In the genomic region with DNA sequence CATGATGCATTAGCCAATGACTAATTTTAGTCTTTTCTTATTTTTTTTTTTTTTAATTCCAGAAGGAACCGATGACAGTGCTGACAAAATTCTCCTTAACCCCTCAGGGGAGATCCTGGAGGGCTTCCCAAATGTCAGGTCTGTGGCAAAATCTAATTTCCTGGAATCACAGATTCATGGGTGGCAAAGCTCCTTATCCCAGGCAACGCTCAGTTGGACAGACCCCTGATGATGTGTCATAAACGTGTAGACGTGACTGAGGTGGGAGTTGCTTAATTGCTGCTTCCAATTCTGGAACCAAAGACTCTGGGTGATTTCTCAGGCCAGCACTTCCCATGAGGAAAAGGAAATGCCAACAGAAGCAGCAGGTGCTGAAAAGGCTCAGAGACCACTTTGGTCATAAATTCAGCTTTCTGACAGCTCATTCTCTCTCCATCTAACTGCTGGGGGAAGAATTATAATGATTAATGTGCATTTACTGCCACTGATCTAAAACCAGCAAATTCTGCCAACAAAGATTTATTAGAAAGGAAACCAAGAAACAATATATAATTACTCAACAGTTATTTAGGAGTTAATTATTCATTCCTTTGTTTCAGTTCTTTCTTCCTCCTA, we compare ENCODE assay signal across 2 cellular contexts.
TF ChIP-seq lines count a peak whose summit lies in the region.

No MANE protein-coding gene starts in this region.

TF ChIP-seq in SK-N-SH, 30 proteins besides CTCF, POLR2A, EP300 and RAD21:
- TF ChIP-seq PBX3 (IDR thresholded peaks at IDR 0.05) (peak; percentile 27), FOSL2 (IDR thresholded peaks at IDR 0.05; ENCODE audit: borderline replicate concordance, low read depth) (no peak)
TF ChIP-seq in SK-N-SH: peak in this region for 1.

TF ChIP-seq in GM23338, 12 proteins besides CTCF, POLR2A, EP300 and RAD21:
- no peak for TF ChIP-seq POLR2AphosphoS5 (IDR thresholded peaks at IDR 0.05; ENCODE audit: low read depth)
- TF ChIP-seq, protein P1, sequence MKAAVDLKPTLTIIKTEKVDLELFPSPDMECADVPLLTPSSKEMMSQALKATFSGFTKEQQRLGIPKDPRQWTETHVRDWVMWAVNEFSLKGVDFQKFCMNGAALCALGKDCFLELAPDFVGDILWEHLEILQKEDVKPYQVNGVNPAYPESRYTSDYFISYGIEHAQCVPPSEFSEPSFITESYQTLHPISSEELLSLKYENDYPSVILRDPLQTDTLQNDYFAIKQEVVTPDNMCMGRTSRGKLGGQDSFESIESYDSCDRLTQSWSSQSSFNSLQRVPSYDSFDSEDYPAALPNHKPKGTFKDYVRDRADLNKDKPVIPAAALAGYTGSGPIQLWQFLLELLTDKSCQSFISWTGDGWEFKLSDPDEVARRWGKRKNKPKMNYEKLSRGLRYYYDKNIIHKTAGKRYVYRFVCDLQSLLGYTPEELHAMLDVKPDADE (IDR thresholded peaks at IDR 0.05) = no peak
- no peak for TF ChIP-seq ZNF331 (CRISPR knock-in tag; IDR thresholded peaks at IDR 0.05; ENCODE audit: low read depth)
- no peak for TF ChIP-seq ZNF114 (CRISPR knock-in tag; IDR thresholded peaks at IDR 0.05)
- no peak for TF ChIP-seq STAT1 (IDR thresholded peaks at IDR 0.05; ENCODE audit: unreplicated experiment)
- no peak for TF ChIP-seq ZNF462 (CRISPR knock-in tag; IDR thresholded peaks at IDR 0.05)
- TF ChIP-seq, protein P2, sequence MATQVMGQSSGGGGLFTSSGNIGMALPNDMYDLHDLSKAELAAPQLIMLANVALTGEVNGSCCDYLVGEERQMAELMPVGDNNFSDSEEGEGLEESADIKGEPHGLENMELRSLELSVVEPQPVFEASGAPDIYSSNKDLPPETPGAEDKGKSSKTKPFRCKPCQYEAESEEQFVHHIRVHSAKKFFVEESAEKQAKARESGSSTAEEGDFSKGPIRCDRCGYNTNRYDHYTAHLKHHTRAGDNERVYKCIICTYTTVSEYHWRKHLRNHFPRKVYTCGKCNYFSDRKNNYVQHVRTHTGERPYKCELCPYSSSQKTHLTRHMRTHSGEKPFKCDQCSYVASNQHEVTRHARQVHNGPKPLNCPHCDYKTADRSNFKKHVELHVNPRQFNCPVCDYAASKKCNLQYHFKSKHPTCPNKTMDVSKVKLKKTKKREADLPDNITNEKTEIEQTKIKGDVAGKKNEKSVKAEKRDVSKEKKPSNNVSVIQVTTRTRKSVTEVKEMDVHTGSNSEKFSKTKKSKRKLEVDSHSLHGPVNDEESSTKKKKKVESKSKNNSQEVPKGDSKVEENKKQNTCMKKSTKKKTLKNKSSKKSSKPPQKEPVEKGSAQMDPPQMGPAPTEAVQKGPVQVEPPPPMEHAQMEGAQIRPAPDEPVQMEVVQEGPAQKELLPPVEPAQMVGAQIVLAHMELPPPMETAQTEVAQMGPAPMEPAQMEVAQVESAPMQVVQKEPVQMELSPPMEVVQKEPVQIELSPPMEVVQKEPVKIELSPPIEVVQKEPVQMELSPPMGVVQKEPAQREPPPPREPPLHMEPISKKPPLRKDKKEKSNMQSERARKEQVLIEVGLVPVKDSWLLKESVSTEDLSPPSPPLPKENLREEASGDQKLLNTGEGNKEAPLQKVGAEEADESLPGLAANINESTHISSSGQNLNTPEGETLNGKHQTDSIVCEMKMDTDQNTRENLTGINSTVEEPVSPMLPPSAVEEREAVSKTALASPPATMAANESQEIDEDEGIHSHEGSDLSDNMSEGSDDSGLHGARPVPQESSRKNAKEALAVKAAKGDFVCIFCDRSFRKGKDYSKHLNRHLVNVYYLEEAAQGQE (IDR thresholded peaks at IDR 0.05; ENCODE audit: unreplicated experiment) = no peak
- TF ChIP-seq EZH2phosphoT487 (IDR thresholded peaks at IDR 0.05; ENCODE audit: unreplicated experiment) = no peak
- no peak for TF ChIP-seq NANOG (IDR thresholded peaks at IDR 0.05; ENCODE audit: borderline replicate concordance)
- TF ChIP-seq EZH2 (IDR thresholded peaks at IDR 0.05; ENCODE audit: low read depth, unreplicated experiment) = no peak
- no peak for TF ChIP-seq CREB1 (CRISPR knock-in tag; IDR thresholded peaks at IDR 0.05; ENCODE audit: low read depth)
- no peak for TF ChIP-seq JUNB (IDR thresholded peaks at IDR 0.05; ENCODE audit: unreplicated experiment)
